In genomic region chr12:2944401-2945047, GRCh38 we compare ENCODE assay signal across 8 cellular contexts. TPM values are rescaled to one million over a fixed set of nuclear protein-coding genes. Genes with fewer than 3 reads are reported as not detected.
A peak's percentile ranks its signal among the peaks of the same experiment; 100 is the strongest.
DNase-seq lines count a peak whose midpoint lies in the region; ATAC-seq, FAIRE-seq and TF ChIP-seq lines count a peak whose summit lies in the region.

No MANE protein-coding gene starts in this region.

- H3K9me1 ChIP-seq in endothelial cell of umbilical vein (replicated peaks; ENCODE audit: control insufficient read depth, extremely low read depth, insufficient read depth, low read length) = no peaks in the 10 kb centered on the region

- FAIRE-seq in endothelial cell of umbilical vein (lab: Jason Lieb, UNC) = peak; percentile 79

- H3K79me2 ChIP-seq in endothelial cell of umbilical vein (ENCODE audit: control insufficient read depth, insufficient read depth, low read length) = no peaks in the 10 kb centered on the region

- H4K20me1 ChIP-seq in endothelial cell of umbilical vein (replicated peaks; ENCODE audit: control insufficient read depth, extremely low read depth, insufficient read depth, low read length) = no peaks in the 10 kb centered on the region

- H3K36me3 Mint-ChIP-seq in naive thymus-derived CD4-positive, alpha-beta T cell = peaks cover 0 to 2% (median 0%) of the 10 kb centered on the region in 5 donors

- H3K4me1 Mint-ChIP-seq in naive thymus-derived CD4-positive, alpha-beta T cell = peaks cover 0 to 5% (median 4%) of the 10 kb centered on the region in 7 donors

- H3K4me1 ChIP-seq in endothelial cell of umbilical vein (ENCODE audit: control insufficient read depth, extremely low read depth, insufficient read depth, low read length) = peaks cover 3% of the 10 kb centered on the region
- no peaks in the 10 kb centered on the region for H3K4me1 ChIP-seq in naive thymus-derived CD4-positive, alpha-beta T cell (ENCODE audit: control insufficient read depth in 2 of 2, insufficient read depth in 2 of 2, low read length in 2 of 2)

- H3K9me3 ChIP-seq in endothelial cell of umbilical vein (replicated peaks; ENCODE audit: control insufficient read depth, insufficient read depth, low read length) = no peaks in the 10 kb centered on the region
- no peaks in the 10 kb centered on the region for H3K9me3 ChIP-seq in naive thymus-derived CD4-positive, alpha-beta T cell (ENCODE audit: control insufficient read depth in 2 of 3, low read length in 3 of 3)

- peaks cover 3 to 9% of the 10 kb centered on the region in 2 experiments for H3K36me3 ChIP-seq in endothelial cell of umbilical vein (ENCODE audit: control insufficient read depth in 2 of 2, extremely low read depth in 1 of 2, insufficient read depth in 2 of 2, low read length in 2 of 2)
- H3K36me3 ChIP-seq in naive thymus-derived CD4-positive, alpha-beta T cell (ENCODE audit: control insufficient read depth in 2 of 3, insufficient read depth in 3 of 3, low read length in 3 of 3) = peaks cover 0 to 4% (median 0%) of the 10 kb centered on the region in 3 experiments

- peak; percentile 65 for ATAC-seq in naive thymus-derived CD4-positive, alpha-beta T cell

- H3K27me3 ChIP-seq in endothelial cell of umbilical vein (ENCODE audit: control insufficient read depth in 2 of 2, insufficient read depth in 2 of 2, low read length in 2 of 2) = no peaks in the 10 kb centered on the region
- no peaks in the 10 kb centered on the region for H3K27me3 ChIP-seq in naive thymus-derived CD4-positive, alpha-beta T cell (ENCODE audit: control insufficient read depth in 2 of 2, insufficient read depth in 2 of 2, low read length in 2 of 2)

- DNase-seq in GM12864 (ENCODE audit: low read depth) (no peak), NCI-H2227 (lab: John Stamatoyannopoulos, UW; ENCODE audit: unreplicated experiment) (peak; percentile 48), endothelial cell of umbilical vein (ENCODE audit: low read depth, low spot score) (peak; percentile 51), substantia nigra (lab: John Stamatoyannopoulos, UW) (peak in 32 of 49 donors; percentile 0 to 75 (median 20)), Kasumi-1 (lab: John Stamatoyannopoulos, UW) (no peak), NCI-H446 treated with DMSO at 0.1 percent for 48 hours (lab: John Stamatoyannopoulos, UW) (no peak)
- peak; percentile 4 to 5 for DNase-seq in activated CD8-positive, alpha-beta memory T cell treated with anti-CD3 and anti-CD28 coated beads for 4 hours (ENCODE audit: low read depth in 2 of 2)
- peak; percentile 4 to 58 (median 40) for DNase-seq in naive thymus-derived CD4-positive, alpha-beta T cell

- peaks cover 3 to 5% (median 4%) of the 10 kb centered on the region in 5 donors for H3K27me3 Mint-ChIP-seq in naive thymus-derived CD4-positive, alpha-beta T cell

- TF ChIP-seq POLR2A in endothelial cell of umbilical vein (IDR thresholded peaks at IDR 0.05; ENCODE audit: low read depth, low read length) = no peak

- dilution Hi-C loops in endothelial cell of umbilical vein (cut with MboI; ENCODE audit: extremely low pct_ligation_motif_present, low sequenced_read_pairs) = no loop called here

- no peaks in the 10 kb centered on the region for H3K9me3 Mint-ChIP-seq in naive thymus-derived CD4-positive, alpha-beta T cell

- CTCF ChIA-PET in endothelial cell of umbilical vein (lab: Charles Lee) = interaction anchor here (0.7 to 4.1 kb wide), 25 partner anchors 9 to 204 kb away, joined by 3 to 45 read pairs (median 5); partner anchors contain the start of genes FOXM1, ITFG2, RHNO1 and TULP3
- CTCF ChIA-PET in naive thymus-derived CD4-positive, alpha-beta T cell (lab: Charles Lee) = interaction anchor here (0.5 to 1.0 kb wide), 4 partner anchors 8 to 100 kb away, joined by 3 to 7 read pairs (median 3); no protein-coding TSS in a partner anchor

- no peak overlapping the region for H3K27ac Mint-ChIP-seq in naive thymus-derived CD4-positive, alpha-beta T cell

- H3K27ac ChIP-seq in endothelial cell of umbilical vein (ENCODE audit: insufficient read depth, low read depth, low read length) (no peak overlapping the region), substantia nigra (ENCODE audit: low read depth, low read length, poor library complexity, severe bottlenecking) (no peak overlapping the region)
- no peak overlapping the region for H3K27ac ChIP-seq in naive thymus-derived CD4-positive, alpha-beta T cell (ENCODE audit: low read depth, low read length)

- peak overlapping the region in 4 of 10 donors; percentile 32 to 56 (median 38) for H3K4me3 Mint-ChIP-seq in naive thymus-derived CD4-positive, alpha-beta T cell

- peak overlapping the region; percentile 24 for H3K4me2 ChIP-seq in endothelial cell of umbilical vein (ENCODE audit: insufficient read depth, low read length)

- H3K4me3 ChIP-seq in GM12864 (ENCODE audit: low read depth, low read length) (no peak overlapping the region), endothelial cell of umbilical vein (replicated peaks in 1 of 3; ENCODE audit: insufficient read depth in 1 of 3, low read depth in 1 of 3, low read length in 3 of 3) (peak overlapping the region in 1 of 3 experiments; percentile 25)
- no peak overlapping the region for H3K4me3 ChIP-seq in naive thymus-derived CD4-positive, alpha-beta T cell (ENCODE audit: low read length)

- TF ChIP-seq CTCF in GM12864 (IDR thresholded peaks at IDR 0.05; ENCODE audit: low read depth, low read length, missing control alignments) = peak; percentile 76
- TF ChIP-seq CTCF in endothelial cell of umbilical vein (IDR thresholded peaks at IDR 0.05; ENCODE audit: extremely low read depth in 1 of 2, insufficient read depth in 1 of 2, low read depth in 1 of 2, low read length in 2 of 2) = peak; percentile 67 to 84

- peak overlapping the region; percentile 54 for H2AFZ ChIP-seq in endothelial cell of umbilical vein (ENCODE audit: low read depth, low read length)

- POLR2A ChIA-PET in endothelial cell of umbilical vein (lab: Charles Lee) = no interaction called here
- POLR2A ChIA-PET in naive thymus-derived CD4-positive, alpha-beta T cell (lab: Charles Lee) = no interaction called here

- no peak overlapping the region for H3K9ac ChIP-seq in endothelial cell of umbilical vein (replicated peaks; ENCODE audit: extremely low read depth, insufficient read depth, low read length)

- intact Hi-C loops in endothelial cell of umbilical vein (cut with micrococcal nuclease) = loop anchor here (1.0 to 5.0 kb wide), 3 partner anchors 60 to 91 kb away; no protein-coding TSS in a partner anchor
- intact Hi-C loops in naive thymus-derived CD4-positive, alpha-beta T cell (cut with micrococcal nuclease) = loop anchor here (1.0 to 10.0 kb wide), 4 partner anchors 59 to 162 kb away; partner anchors contain the start of gene FKBP4 (in 1 of the 2)

- no TSS peak for BruUV-seq in endothelial cell of umbilical vein (replicated peaks; lab: Mats Ljungman, UMichigan)

TF ChIP-seq in endothelial cell of umbilical vein, 7 proteins besides CTCF, POLR2A, EP300 and RAD21:
- TF ChIP-seq POLR2AphosphoS5 (IDR thresholded peaks at IDR 0.05; ENCODE audit: insufficient read depth, low read depth, low read length) = no peak
- no peak for TF ChIP-seq GATA2 (IDR thresholded peaks at IDR 0.05; ENCODE audit: insufficient read depth, insufficient read length, low read depth, low read length)
- TF ChIP-seq FOS (IDR thresholded peaks at IDR 0.05; ENCODE audit: borderline replicate concordance, insufficient read depth, low read length) = no peak
- TF ChIP-seq MYC (IDR thresholded peaks at IDR 0.05; ENCODE audit: low read depth, low read length) = no peak
- no peak for TF ChIP-seq JUN (IDR thresholded peaks at IDR 0.05; ENCODE audit: borderline replicate concordance, insufficient read depth, insufficient read length, low read depth)
- TF ChIP-seq EZH2 (IDR thresholded peaks at IDR 0.05; ENCODE audit: borderline replicate concordance, low read depth, low read length, severe bottlenecking) = no peak
- no peak for TF ChIP-seq MAX (IDR thresholded peaks at IDR 0.05; ENCODE audit: insufficient read depth, insufficient read length)

RNA-seq across cellular contexts. Expression of gene TEAD4, which starts 14.7 kb away (rescaled TPM):
- 39.4 and 46.0 TPM in 2 replicates for total RNA-seq in endothelial cell of umbilical vein
- polyA plus RNA-seq in endothelial cell of umbilical vein = 34.4 and 38.4 TPM in 2 replicates
- polyA plus RNA-seq in endothelial cell of umbilical vein (2011; cell fraction: cytosol; rRNA removed) = 37.7 and 40.5 TPM in 2 replicates
- polyA plus RNA-seq in endothelial cell of umbilical vein (2011; cell fraction: nucleus; rRNA removed) = 28.5 and 31.2 TPM in 2 replicates
- 34.3 and 48.3 TPM in 2 replicates for polyA plus RNA-seq in endothelial cell of umbilical vein (2012)
- 20.7 and 22.7 TPM in 2 replicates for polyA minus RNA-seq in endothelial cell of umbilical vein
- 31.2 TPM for polyA minus RNA-seq in endothelial cell of umbilical vein (2011; cell fraction: cytosol; rRNA and poly(A)+ RNA removed)
- 8.4 and 17.5 TPM in 2 replicates for polyA minus RNA-seq in endothelial cell of umbilical vein (2011; cell fraction: nucleus; rRNA and poly(A)+ RNA removed)
- total RNA-seq in naive thymus-derived CD4-positive, alpha-beta T cell = 1 to 10 TPM in 1 of 5 experiments, not detected in 4; 1.8 TPM
- polyA plus RNA-seq in naive thymus-derived CD4-positive, alpha-beta T cell = not detected

RNA-seq across cellular contexts. Expression of gene TULP3, which starts 53.8 kb away (rescaled TPM):
- 30.8 and 32.9 TPM in 2 replicates for total RNA-seq in endothelial cell of umbilical vein
- polyA plus RNA-seq in endothelial cell of umbilical vein = 31.0 and 31.3 TPM in 2 replicates
- 32.4 and 32.8 TPM in 2 replicates for polyA plus RNA-seq in endothelial cell of umbilical vein (2011; cell fraction: cytosol; rRNA removed)
- polyA plus RNA-seq in endothelial cell of umbilical vein (2011; cell fraction: nucleus; rRNA removed) = 41.2 and 43.9 TPM in 2 replicates
- polyA plus RNA-seq in endothelial cell of umbilical vein (2012) = 32.1 and 32.3 TPM in 2 replicates
- polyA minus RNA-seq in endothelial cell of umbilical vein = 26.8 and 29.8 TPM in 2 replicates
- 9.6 TPM for polyA minus RNA-seq in endothelial cell of umbilical vein (2011; cell fraction: cytosol; rRNA and poly(A)+ RNA removed)
- polyA minus RNA-seq in endothelial cell of umbilical vein (2011; cell fraction: nucleus; rRNA and poly(A)+ RNA removed) = 12.4 and 13.3 TPM in 2 replicates
- total RNA-seq in naive thymus-derived CD4-positive, alpha-beta T cell = 1 to 10 TPM; 4.7 to 9.6 (median 7.4) TPM
- polyA plus RNA-seq in naive thymus-derived CD4-positive, alpha-beta T cell = 1 to 10 TPM; 4.5 to 6.7 TPM

Comparison
In these comparisons a context has a peak if more than half of its experiments do, and no peak if none do; other contexts are left out.
1. DNase-seq: peak in NCI-H2227 (single experiment), activated CD8-positive, alpha-beta memory T cell treated with anti-CD3 and anti-CD28 coated beads for 4 hours (2 of 2), endothelial cell of umbilical vein (single experiment), naive thymus-derived CD4-positive, alpha-beta T cell (9 of 9) and substantia nigra (32 of 49); none in GM12864 (single experiment), Kasumi-1 (0 of 2) and NCI-H446 treated with DMSO at 0.1 percent for 48 hours (single experiment).
2. RNA of gene TEAD4, which starts 14.7 kb away (total RNA-seq): 39.4 to 46.0 TPM in endothelial cell of umbilical vein; 1.8 TPM in naive thymus-derived CD4-positive, alpha-beta T cell; every median in the first group is over 10 times any median in the second.